1 cellular context compared by ENCODE assay signal in genomic region chr19:38004100-38004504, GRCh38.
TF ChIP-seq lines count a peak whose summit lies in the region.

No MANE protein-coding gene starts in this region.

TF ChIP-seq in SK-N-SH, 30 proteins besides CTCF, POLR2A, EP300 and RAD21 (continued from another document):
- TF ChIP-seq POLR2AphosphoS5 (IDR thresholded peaks at IDR 0.05; ENCODE audit: low read depth, low read length) (no peak), IRF3 (IDR thresholded peaks at IDR 0.05; ENCODE audit: low read depth, low read length) (no peak), ELF1 (IDR thresholded peaks at IDR 0.05) (no peak), FOSL2 (IDR thresholded peaks at IDR 0.05; ENCODE audit: borderline replicate concordance, low read depth) (no peak)
TF ChIP-seq in SK-N-SH: peak in this region for 0.
